In the genomic region with DNA sequence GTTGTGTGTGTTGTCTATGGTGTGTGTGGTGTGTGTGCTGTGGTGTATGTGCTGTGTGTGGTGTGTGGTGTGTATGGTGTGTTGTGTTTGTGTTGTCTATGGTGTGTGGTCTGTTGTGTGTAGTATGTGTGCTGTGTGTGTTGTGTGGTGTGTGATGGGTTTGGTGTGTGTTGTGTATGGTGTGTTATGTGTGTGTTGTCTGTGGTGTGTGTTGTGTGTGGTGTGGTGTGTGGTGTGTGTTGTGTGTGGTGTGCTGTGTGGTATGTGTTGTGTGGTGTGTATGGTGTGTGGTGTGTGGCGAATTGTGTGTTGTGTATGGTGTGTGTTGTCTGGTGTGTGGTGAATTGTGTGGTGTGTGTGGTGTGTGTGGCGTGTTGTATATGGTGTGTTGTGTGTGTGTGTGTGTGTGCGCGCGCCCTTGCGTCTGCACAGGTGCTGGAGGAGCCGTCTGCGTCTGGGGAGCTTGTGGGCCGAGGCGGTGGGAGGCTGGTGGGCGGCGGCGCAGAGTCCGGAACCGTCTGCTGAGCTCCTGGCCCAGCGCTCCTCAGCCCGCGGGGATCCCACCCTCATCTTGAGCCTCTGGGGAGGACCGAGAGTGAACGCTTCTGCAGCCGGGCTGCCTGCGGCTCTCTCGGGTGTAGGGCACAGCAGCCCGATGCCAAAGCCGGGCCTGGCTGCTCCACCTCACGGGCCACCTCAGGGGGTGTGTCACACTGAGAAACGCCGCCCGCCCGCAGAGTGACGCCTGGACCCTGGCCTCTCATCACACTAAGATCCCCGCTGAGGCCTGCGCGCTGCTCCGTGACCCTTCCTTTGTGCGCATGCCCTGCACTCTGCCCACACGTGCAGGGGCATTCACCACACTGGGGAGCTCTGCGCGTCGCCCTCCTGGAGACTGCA, we compare ENCODE assay signal across 22 cellular contexts. TPM values are rescaled to one million over a fixed set of nuclear protein-coding genes. Genes with fewer than 3 reads are reported as not detected.
DNase-seq lines count a peak whose midpoint lies in the region; ATAC-seq and TF ChIP-seq lines count a peak whose summit lies in the region.
"Had no signal": no experiment of that assay in that cellular context is flagged by ENCODE, and none has a peak within 500 bp of the region (broad histone marks: within the 10 kb centered on the region; RNA-seq: fewer than 3 reads in every experiment).

No MANE protein-coding gene starts in this region.

- peak; percentile 59 for ATAC-seq in left colon
- ATAC-seq: effector memory CD8-positive, alpha-beta T cell had no signal

- no peak overlapping the region for H3K4me3 Mint-ChIP-seq in type B pancreatic cell
- H3K4me3 Mint-ChIP-seq: CD14-positive monocyte; effector memory CD8-positive, alpha-beta T cell had no signal

- no peak overlapping the region for H3K27ac Mint-ChIP-seq in type B pancreatic cell
- H3K27ac Mint-ChIP-seq: CD14-positive monocyte; effector memory CD8-positive, alpha-beta T cell had no signal

- peaks cover 1% of the 10 kb centered on the region for H3K4me1 Mint-ChIP-seq in type B pancreatic cell (ENCODE audit: unreplicated experiment)

- intact Hi-C loops in left colon (cut with DNase I, micrococcal nuclease) = no loop called here

- H3K27me3 Mint-ChIP-seq in type B pancreatic cell = no peaks in the 10 kb centered on the region
- H3K27me3 Mint-ChIP-seq: effector memory CD8-positive, alpha-beta T cell had no signal

- no peak for TF ChIP-seq RAD21 in Ishikawa (IDR thresholded peaks at IDR 0.05; ENCODE audit: low read depth)

- no peaks in the 10 kb centered on the region for H3K36me3 Mint-ChIP-seq in type B pancreatic cell
- H3K36me3 Mint-ChIP-seq: CD14-positive monocyte had no signal

- DNase-seq in activated CD8-positive, alpha-beta memory T cell treated with anti-CD3 and anti-CD28 coated beads for 24 hours = peak; percentile 37
- DNase-seq in activated CD8-positive, alpha-beta memory T cell treated with anti-CD3 and anti-CD28 coated beads, Interleukin-2, amount 50 U/mL, for 4 hours = no peak
- DNase-seq in left colon (no peak), type B pancreatic cell (ENCODE audit: extremely low spot score, unreplicated experiment) (peak; percentile 6), COLO829 (ENCODE audit: low spot score) (no peak), RPMI8226 (no peak), CD1c-positive myeloid dendritic cell (ENCODE audit: extremely low spot score) (no peak)
- DNase-seq: activated CD4-positive, alpha-beta T cell treated with anti-CD3 and anti-CD28 coated beads, Interleukin-2, amount 50 U/mL, for 1 hour; activated gamma-delta T cell; activated T-cell treated with anti-CD3 and anti-CD28 coated beads for 4 hours; brain microvascular endothelial cell; effector memory CD8-positive, alpha-beta T cell; esophagus squamous epithelium; GM23248; MM.1S; NCI-H1436 treated with DMSO at 0.1 percent for 48 hours; NCI-H524; nucleus accumbens; stimulated activated naive CD4-positive, alpha-beta T cell treated with Interleukin-2 at 50 U/mL for 16 hours; WERI-Rb-1 had no signal

- no peak for TF ChIP-seq CTCF in type B pancreatic cell (conservative IDR thresholded peaks at IDR 0.05)

- TF ChIP-seq EP300 in Ishikawa (IDR thresholded peaks at IDR 0.05; ENCODE audit: borderline replicate concordance) = no peak

- H3K9me3 Mint-ChIP-seq in type B pancreatic cell = no peaks in the 10 kb centered on the region
- H3K9me3 Mint-ChIP-seq: CD14-positive monocyte; effector memory CD8-positive, alpha-beta T cell had no signal

TF ChIP-seq in Ishikawa, 13 proteins besides CTCF, POLR2A, EP300 and RAD21:
- TF ChIP-seq, protein P1, sequence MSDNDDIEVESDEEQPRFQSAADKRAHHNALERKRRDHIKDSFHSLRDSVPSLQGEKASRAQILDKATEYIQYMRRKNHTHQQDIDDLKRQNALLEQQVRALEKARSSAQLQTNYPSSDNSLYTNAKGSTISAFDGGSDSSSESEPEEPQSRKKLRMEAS (IDR thresholded peaks at IDR 0.05) = 0 out of 2 replicates have a peak, but pooled peaks have one; percentile 36
- no peak for TF ChIP-seq CREB1 (IDR thresholded peaks at IDR 0.05; ENCODE audit: low read depth)

RNA-seq across cellular contexts. Expression of gene ADI1, which starts 8.8 kb away (rescaled TPM):
- total RNA-seq in left colon (100 to 1,000 TPM in 1 of 2 donors, 10 to 100 TPM in 1; 64.3 to 105 TPM), type B pancreatic cell (ENCODE audit: low replicate concordance) (40.0 and 54.7 TPM in 2 replicates)

RNA-seq across cellular contexts. Expression of gene RNASEH1, which starts 30.0 kb away (rescaled TPM):
- total RNA-seq in left colon (10 to 100 TPM; 14.4 to 14.7 TPM), type B pancreatic cell (ENCODE audit: low replicate concordance) (19.3 and 21.7 TPM in 2 replicates)

RNA-seq across cellular contexts. Expression of gene RPS7, which starts 46.9 kb away (rescaled TPM):
- total RNA-seq in left colon = 100 to 1,000 TPM; 894 to 955 TPM
- 1,678 and 1,855 TPM in 2 replicates for total RNA-seq in type B pancreatic cell (ENCODE audit: low replicate concordance)

Comparison
In these comparisons a context has a peak if more than half of its experiments do, and no peak if none do; other contexts are left out.
1. DNase-seq: peak in activated CD8-positive, alpha-beta memory T cell treated with anti-CD3 and anti-CD28 coated beads for 24 hours (single experiment) and type B pancreatic cell (single experiment); none in activated CD8-positive, alpha-beta memory T cell treated with anti-CD3 and anti-CD28 coated beads, Interleukin-2, amount 50 U/mL, for 4 hours (single experiment), left colon (0 of 2), COLO829 (single experiment), RPMI8226 (single experiment) and CD1c-positive myeloid dendritic cell (single experiment).